In the genomic region with DNA sequence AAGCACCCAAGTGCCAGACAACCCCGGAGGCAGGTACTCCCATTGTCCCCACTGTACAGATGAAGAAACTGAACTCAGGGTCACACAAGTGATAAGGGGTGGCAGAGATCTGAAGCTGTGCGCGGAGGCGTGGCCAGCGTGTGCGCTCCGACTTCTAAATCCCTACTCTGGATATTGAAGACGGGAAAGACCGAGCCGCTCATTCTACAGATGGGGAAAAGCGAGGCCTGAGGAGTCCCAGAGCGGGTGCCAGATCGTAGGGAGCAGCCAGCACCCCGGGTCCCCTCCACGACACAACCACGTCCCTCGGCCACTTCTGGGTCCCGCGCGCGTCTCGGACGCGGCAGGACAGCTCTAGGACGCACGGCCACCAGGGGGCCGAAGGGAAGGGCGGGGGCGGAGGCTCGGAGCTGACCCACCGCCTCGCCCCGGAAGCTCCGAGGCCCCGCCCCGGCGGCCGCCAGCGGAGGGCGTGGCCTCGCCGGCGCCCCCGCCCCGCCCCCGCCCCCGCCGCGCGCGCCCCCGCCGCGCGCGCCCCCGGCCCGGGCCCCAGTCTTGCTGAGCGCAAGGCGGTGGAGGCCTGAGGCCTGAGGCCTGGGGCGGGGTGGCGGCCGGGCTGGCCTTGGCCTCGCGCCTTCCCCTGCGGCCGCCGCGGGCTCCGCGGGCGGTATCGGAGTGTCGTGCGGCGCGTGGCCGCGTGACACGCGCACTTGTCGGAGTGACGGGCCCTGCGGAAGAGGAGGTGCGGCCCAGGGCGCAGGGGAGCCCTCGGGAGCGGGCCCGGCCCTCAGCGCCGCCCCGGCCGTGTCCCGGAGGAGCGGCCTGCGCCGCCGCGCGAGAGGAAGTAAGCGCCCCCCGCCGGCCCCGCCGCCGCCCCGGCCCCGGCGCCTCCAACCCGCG, we compare ENCODE assay signal across 8 cellular contexts. TPM values are rescaled to one million over a fixed set of nuclear protein-coding genes. Genes with fewer than 3 reads are reported as not detected.
DNase-seq lines count a peak whose midpoint lies in the region; ATAC-seq and TF ChIP-seq lines count a peak whose summit lies in the region.

A gene with protein sequence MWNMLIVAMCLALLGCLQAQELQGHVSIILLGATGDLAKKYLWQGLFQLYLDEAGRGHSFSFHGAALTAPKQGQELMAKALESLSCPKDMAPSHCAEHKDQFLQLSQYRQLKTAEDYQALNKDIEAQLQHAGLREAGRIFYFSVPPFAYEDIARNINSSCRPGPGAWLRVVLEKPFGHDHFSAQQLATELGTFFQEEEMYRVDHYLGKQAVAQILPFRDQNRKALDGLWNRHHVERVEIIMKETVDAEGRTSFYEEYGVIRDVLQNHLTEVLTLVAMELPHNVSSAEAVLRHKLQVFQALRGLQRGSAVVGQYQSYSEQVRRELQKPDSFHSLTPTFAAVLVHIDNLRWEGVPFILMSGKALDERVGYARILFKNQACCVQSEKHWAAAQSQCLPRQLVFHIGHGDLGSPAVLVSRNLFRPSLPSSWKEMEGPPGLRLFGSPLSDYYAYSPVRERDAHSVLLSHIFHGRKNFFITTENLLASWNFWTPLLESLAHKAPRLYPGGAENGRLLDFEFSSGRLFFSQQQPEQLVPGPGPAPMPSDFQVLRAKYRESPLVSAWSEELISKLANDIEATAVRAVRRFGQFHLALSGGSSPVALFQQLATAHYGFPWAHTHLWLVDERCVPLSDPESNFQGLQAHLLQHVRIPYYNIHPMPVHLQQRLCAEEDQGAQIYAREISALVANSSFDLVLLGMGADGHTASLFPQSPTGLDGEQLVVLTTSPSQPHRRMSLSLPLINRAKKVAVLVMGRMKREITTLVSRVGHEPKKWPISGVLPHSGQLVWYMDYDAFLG (plus strand): TSS at position 552 of the 900 bp plus-strand sequence. CDS start 10,161 bp downstream, outside the sequence.

- H3K27ac ChIP-seq in HUES48 (ENCODE audit: low read depth, low read length) = peak within 1 kb of the TSS; percentile 88
- H3K27ac ChIP-seq in SJSA1 = peak within 1 kb of the TSS; percentile 95
- peak within 1 kb of the TSS; percentile 84 to 98 (median 96) for H3K27ac ChIP-seq in gastroesophageal sphincter
- H3K27ac ChIP-seq in suprapubic skin = peak within 1 kb of the TSS; percentile 97

- H3K4me3 ChIP-seq in HUES48 (ENCODE audit: low read depth, low read length) (peak within 1 kb of the TSS; percentile 89), SJSA1 (peak within 1 kb of the TSS; percentile 90), gastroesophageal sphincter (peak within 1 kb of the TSS; percentile 70 to 79), suprapubic skin (peak within 1 kb of the TSS; percentile 52)

- WGBS in gastroesophageal sphincter (ENCODE audit: low coverage in 1 of 2), 2 donors = 40% methylated on average over 1 of the region's 111 CpGs; no CpG with 5 or more reads in 1 of the 2 donors
- 0% methylated on average over 10 of the region's 111 CpGs for WGBS in suprapubic skin

- peak in 3 of 4 experiments; percentile 79 to 94 (median 90) for TF ChIP-seq CTCF in gastroesophageal sphincter (IDR thresholded peaks at IDR 0.05)
- peak; percentile 70 to 85 for TF ChIP-seq CTCF in suprapubic skin (IDR thresholded peaks at IDR 0.05)

- H3K9ac ChIP-seq in HUES48 (ENCODE audit: low read depth, low read length) = peak within 1 kb of the TSS; percentile 91

- peaks cover 12% of the 10 kb centered on the region for H3K4me1 ChIP-seq in HUES48 (ENCODE audit: control insufficient read depth, insufficient read depth, low read length)
- H3K4me1 ChIP-seq in SJSA1 (replicated peaks) = peaks cover 29% of the 10 kb centered on the region
- peaks cover 0 to 60% (median 38%) of the 10 kb centered on the region in 3 donors for H3K4me1 ChIP-seq in gastroesophageal sphincter
- H3K4me1 ChIP-seq in suprapubic skin = peaks cover 60% of the 10 kb centered on the region

- DNase-seq in DMS79 treated with DMSO at 0.1 percent for 48 hours (lab: John Stamatoyannopoulos, UW) (peak; percentile 50), SJSA1 (ENCODE audit: low read depth in 1 of 2, low spot score in 2 of 2) (peak; percentile 87 to 88), occipital lobe (lab: John Stamatoyannopoulos, UW) (peak; percentile 70), suprapubic skin (ENCODE audit: low spot score in 2 of 2) (peak; percentile 90 to 92)
- DNase-seq in activated naive CD4-positive, alpha-beta T cell treated with Interleukin-2 at 50 U/mL for 16 hours = peak; percentile 76

- no peaks in the 10 kb centered on the region for H3K27me3 ChIP-seq in HUES48 (ENCODE audit: control insufficient read depth, insufficient read depth, low read length)
- H3K27me3 ChIP-seq in SJSA1 (replicated peaks) = no peaks in the 10 kb centered on the region
- no peaks in the 10 kb centered on the region for H3K27me3 ChIP-seq in gastroesophageal sphincter
- no peaks in the 10 kb centered on the region for H3K27me3 ChIP-seq in suprapubic skin

- no peaks in the 10 kb centered on the region for H3K36me3 ChIP-seq in HUES48 (ENCODE audit: control insufficient read depth, insufficient read depth, low read length)
- no peaks in the 10 kb centered on the region; the same call in 1 of the 2 replicates for H3K36me3 ChIP-seq in SJSA1
- H3K36me3 ChIP-seq in gastroesophageal sphincter = no peaks in the 10 kb centered on the region
- H3K36me3 ChIP-seq in suprapubic skin = no peaks in the 10 kb centered on the region

- TF ChIP-seq POLR2A in gastroesophageal sphincter (IDR thresholded peaks at IDR 0.05) (peak; percentile 77 to 88), suprapubic skin (IDR thresholded peaks at IDR 0.05) (no peak)

- H3K9me3 ChIP-seq in HUES48 (ENCODE audit: control insufficient read depth, insufficient read depth, low read length) (no peaks in the 10 kb centered on the region), SJSA1 (replicated peaks) (no peaks in the 10 kb centered on the region), gastroesophageal sphincter (no peaks in the 10 kb centered on the region), suprapubic skin (no peaks in the 10 kb centered on the region)

- TF ChIP-seq EP300 in gastroesophageal sphincter (IDR thresholded peaks at IDR 0.05) = no peak
- no peak for TF ChIP-seq EP300 in suprapubic skin (IDR thresholded peaks at IDR 0.05)

- ATAC-seq in GM21367 (IDR thresholded peaks at IDR 0.05; ENCODE audit: unreplicated experiment) (peak; percentile 49), gastroesophageal sphincter (peak; percentile 86)

RNA-seq across cellular contexts. Expression of the gene that starts here (rescaled TPM):
- total RNA-seq in SJSA1 (2014; rRNA removed; shearing (Covaris generic)) = 12.2 and 12.6 TPM in 2 replicates
- total RNA-seq in gastroesophageal sphincter = 10 to 100 TPM; 27.0 to 62.2 (median 44.0) TPM
- total RNA-seq in occipital lobe = 6.2 TPM
- 100 to 1,000 TPM in 2 of 4 donors, 10 to 100 TPM in 2; 83.6 to 130 (median 106) TPM for total RNA-seq in suprapubic skin

Comparison
In these comparisons a context has a peak if more than half of its experiments do, and no peak if none do; other contexts are left out.
1. Peak in every context shown above with its lines: DNase-seq, ATAC-seq, H3K4me3 ChIP-seq and H3K27ac ChIP-seq.
2. POLR2A ChIP-seq: peak in gastroesophageal sphincter (2 of 2); none in suprapubic skin (0 of 2).